Comparison of ENCODE assay signal across 8 cellular contexts in genomic region chr14:77375164-77375950, GRCh38. TPM values are rescaled to one million over a fixed set of nuclear protein-coding genes. Genes with fewer than 3 reads are reported as not detected.
DNase-seq lines count a peak whose midpoint lies in the region; TF ChIP-seq lines count a peak whose summit lies in the region.
"Had no signal": no experiment of that assay in that cellular context is flagged by ENCODE, and none has a peak within 500 bp of the region (broad histone marks: within the 10 kb centered on the region; RNA-seq: fewer than 3 reads in every experiment).

No MANE protein-coding gene starts in this region.

- H3K9me3 ChIP-seq in WERI-Rb-1 (ENCODE audit: severe bottlenecking), result peaks cover 3% of the 10 kb centered on the region

- H3K4me3 ChIP-seq in GM06990 (replicated peaks; ENCODE audit: low read depth, low read length), result peak overlapping the region; percentile 71
- peak overlapping the region; percentile 80 for H3K4me3 ChIP-seq in Jurkat, Clone E6-1 (ENCODE audit: low read length)
- H3K4me3 ChIP-seq in WERI-Rb-1 (ENCODE audit: low read depth, low read length), result no peak overlapping the region

- H3K27me3 ChIP-seq in GM06990 (replicated peaks; ENCODE audit: control insufficient read depth, insufficient read depth, low read length), result no peaks in the 10 kb centered on the region
- H3K27me3 ChIP-seq in WERI-Rb-1 (ENCODE audit: insufficient read depth, low read depth, severe bottlenecking), result no peaks in the 10 kb centered on the region

- H3K9me3 Mint-ChIP-seq in activated naive CD8-positive, alpha-beta T cell treated with anti-CD3 and anti-CD28 coated beads for 36 hours, result peaks cover 6% of the 10 kb centered on the region
- H3K9me3 Mint-ChIP-seq in nephron progenitor cell, result no peaks in the 10 kb centered on the region

- peak overlapping the region; percentile 92 for H3K27ac Mint-ChIP-seq in activated naive CD8-positive, alpha-beta T cell treated with anti-CD3 and anti-CD28 coated beads for 36 hours
- no peak overlapping the region for H3K27ac Mint-ChIP-seq in nephron progenitor cell

- H3K4me1 Mint-ChIP-seq in activated naive CD8-positive, alpha-beta T cell treated with anti-CD3 and anti-CD28 coated beads for 36 hours, result peaks cover 41% of the 10 kb centered on the region
- peaks cover 51% of the 10 kb centered on the region for H3K4me1 Mint-ChIP-seq in nephron progenitor cell

- H3K36me3 Mint-ChIP-seq in activated naive CD8-positive, alpha-beta T cell treated with anti-CD3 and anti-CD28 coated beads for 36 hours, result peaks cover 34% of the 10 kb centered on the region
- H3K36me3 Mint-ChIP-seq in nephron progenitor cell (ENCODE audit: low read depth), result peaks cover 26% of the 10 kb centered on the region

- TF ChIP-seq CTCF in GM06990 (IDR thresholded peaks at IDR 0.05; ENCODE audit: insufficient read depth, low read length, poor library complexity, severe bottlenecking), result no peak
- no peak for TF ChIP-seq CTCF in nephron progenitor cell (IDR thresholded peaks at IDR 0.05)
- TF ChIP-seq CTCF in WERI-Rb-1 (IDR thresholded peaks at IDR 0.05; ENCODE audit: low read depth, low read length), result no peak

- H3K36me3 ChIP-seq in GM06990 (ENCODE audit: control insufficient read depth, insufficient read depth, low read length), result no peaks in the 10 kb centered on the region
- H3K36me3 ChIP-seq in WERI-Rb-1, result 0 out of 2 replicates have a peak, but pooled peaks cover 2% of the 10 kb centered on the region

- H3K27me3 Mint-ChIP-seq in activated naive CD8-positive, alpha-beta T cell treated with anti-CD3 and anti-CD28 coated beads for 36 hours, result no peaks in the 10 kb centered on the region
- no peaks in the 10 kb centered on the region for H3K27me3 Mint-ChIP-seq in nephron progenitor cell (ENCODE audit: low read depth, poor library complexity)

- no peak overlapping the region for H3K27ac ChIP-seq in WERI-Rb-1

- H3K4me3 Mint-ChIP-seq in activated naive CD8-positive, alpha-beta T cell treated with anti-CD3 and anti-CD28 coated beads for 36 hours, result peak overlapping the region; percentile 93
- peak overlapping the region; percentile 92 for H3K4me3 Mint-ChIP-seq in nephron progenitor cell

- DNase-seq in GM06990 (ENCODE audit: extremely low read depth, insufficient read length), result peak; percentile 20
- peak; percentile 41 for DNase-seq in Jurkat, Clone E6-1 (ENCODE audit: low read depth, low spot score)
- DNase-seq in activated naive CD8-positive, alpha-beta T cell treated with anti-CD3 and anti-CD28 coated beads for 36 hours, result no peak
- no peak for DNase-seq in nephron progenitor cell
- no peak for DNase-seq in COR-L47 (lab: John Stamatoyannopoulos, UW)
- no peak for DNase-seq in DMS153 (lab: John Stamatoyannopoulos, UW)
- no peak for DNase-seq in WERI-Rb-1
- DNase-seq: T-helper 9 cell had no signal

RNA-seq across cellular contexts. Expression of gene TMED8, which starts 1.5 kb away (rescaled TPM):
- 15.0 TPM for polyA plus RNA-seq in Jurkat, Clone E6-1 (2012; ENCODE audit: insufficient read depth, insufficient read length)
- total RNA-seq in activated naive CD8-positive, alpha-beta T cell treated with anti-CD3 and anti-CD28 coated beads for 36 hours, result 10 to 100 TPM; 25.0 to 26.0 TPM

RNA-seq across cellular contexts. Expression of gene SAMD15, which starts 1.8 kb away (rescaled TPM):
- polyA plus RNA-seq in Jurkat, Clone E6-1 (2012; ENCODE audit: insufficient read depth, insufficient read length), result not detected
- under 1 TPM; 0.34 to 0.45 TPM for total RNA-seq in activated naive CD8-positive, alpha-beta T cell treated with anti-CD3 and anti-CD28 coated beads for 36 hours

RNA-seq across cellular contexts. Expression of gene NOXRED1, which starts 48.0 kb away (rescaled TPM):
- polyA plus RNA-seq in Jurkat, Clone E6-1 (2012; ENCODE audit: insufficient read depth, insufficient read length), result 0.63 TPM
- total RNA-seq in activated naive CD8-positive, alpha-beta T cell treated with anti-CD3 and anti-CD28 coated beads for 36 hours, result under 1 TPM; 0.26 to 0.33 TPM

RNA-seq across cellular contexts. Expression of gene GSTZ1, which starts 54.5 kb away (rescaled TPM):
- polyA plus RNA-seq in Jurkat, Clone E6-1 (2012; ENCODE audit: insufficient read depth, insufficient read length), result 45.0 TPM
- 10 to 100 TPM; 20.2 to 22.3 TPM for total RNA-seq in activated naive CD8-positive, alpha-beta T cell treated with anti-CD3 and anti-CD28 coated beads for 36 hours

RNA-seq across cellular contexts. Expression of gene POMT2, which starts 54.7 kb away (rescaled TPM):
- polyA plus RNA-seq in Jurkat, Clone E6-1 (2012; ENCODE audit: insufficient read depth, insufficient read length), result 18.6 TPM
- total RNA-seq in activated naive CD8-positive, alpha-beta T cell treated with anti-CD3 and anti-CD28 coated beads for 36 hours, result 10 to 100 TPM; 14.2 to 18.1 TPM

Comparison
In these comparisons a context has a peak if more than half of its experiments do, and no peak if none do; other contexts are left out.
1. DNase-seq: peak in GM06990 (single experiment) and Jurkat, Clone E6-1 (single experiment); none in activated naive CD8-positive, alpha-beta T cell treated with anti-CD3 and anti-CD28 coated beads for 36 hours (single experiment), nephron progenitor cell (single experiment), COR-L47 (single experiment), DMS153 (single experiment) and WERI-Rb-1 (single experiment).